In genomic region chr20:3160418-3160817, GRCh38 we compare ENCODE assay signal across 1 cellular context.
TF ChIP-seq lines count a peak whose summit lies in the region.

No MANE protein-coding gene starts in this region.

TF ChIP-seq in endothelial cell of umbilical vein, 7 proteins besides CTCF, POLR2A, EP300 and RAD21:
- TF ChIP-seq MAX (IDR thresholded peaks at IDR 0.05; ENCODE audit: insufficient read depth, insufficient read length) (no peak), EZH2 (IDR thresholded peaks at IDR 0.05; ENCODE audit: borderline replicate concordance, low read depth, low read length, severe bottlenecking) (no peak), FOS (IDR thresholded peaks at IDR 0.05; ENCODE audit: borderline replicate concordance, insufficient read depth, low read length) (no peak), JUN (IDR thresholded peaks at IDR 0.05; ENCODE audit: borderline replicate concordance, insufficient read depth, insufficient read length, low read depth) (no peak), GATA2 (IDR thresholded peaks at IDR 0.05; ENCODE audit: insufficient read depth, insufficient read length, low read depth, low read length) (no peak), POLR2AphosphoS5 (IDR thresholded peaks at IDR 0.05; ENCODE audit: insufficient read depth, low read depth, low read length) (no peak), MYC (IDR thresholded peaks at IDR 0.05; ENCODE audit: low read depth, low read length) (no peak)
TF ChIP-seq in endothelial cell of umbilical vein: peak in this region for 0.
